In genomic region chr3:101945980-101946379, GRCh38 we compare ENCODE assay signal across 19 cellular contexts.
"Had no signal": no experiment of that assay in that cellular context is flagged by ENCODE, and none has a peak within 500 bp of the region (broad histone marks: within the 10 kb centered on the region; RNA-seq: fewer than 3 reads in every experiment).

No MANE protein-coding gene starts in this region.

- H3K27me3 ChIP-seq: adrenal gland, body of pancreas, gastrocnemius medialis, thyroid gland, uterus had no signal

- H3K27ac Mint-ChIP-seq: T-helper 1 cell treated with Interleukin-12 subunit alpha and Interleukin-12 subunit beta and Interleukin-4 antibody, amounts not matched to agents 30 μg/mL and 1 μg/mL, for 36 hours had no signal

- H3K36me3 ChIP-seq: adrenal gland, gastrocnemius medialis, left ventricle myocardium inferior, thyroid gland, uterus had no signal

- H3K4me1 ChIP-seq: adrenal gland, body of pancreas, gastrocnemius medialis, parathyroid adenoma, uterus had no signal

- H3K9me3 ChIP-seq: adrenal gland, body of pancreas, gastrocnemius medialis, left ventricle myocardium inferior, thyroid gland, uterus had no signal

- H3K9ac ChIP-seq: parathyroid adenoma had no signal

- H2AFZ ChIP-seq: parathyroid adenoma had no signal

- ATAC-seq: body of pancreas, gastrocnemius medialis had no signal

- H3K4me3 Mint-ChIP-seq: central memory CD8-positive, alpha-beta T cell; neural crest cell; T-helper 1 cell treated with Interleukin-12 subunit alpha and Interleukin-12 subunit beta and Interleukin-4 antibody, amounts not matched to agents 30 μg/mL and 1 μg/mL, for 36 hours had no signal

- H3K27ac ChIP-seq: adrenal gland, body of pancreas, epithelial cell of prostate, gastrocnemius medialis, left ventricle myocardium inferior, parathyroid adenoma, thyroid gland, uterus had no signal

- H3K9me3 Mint-ChIP-seq: central memory CD8-positive, alpha-beta T cell had no signal

- H3K4me1 Mint-ChIP-seq: central memory CD8-positive, alpha-beta T cell; neural crest cell had no signal

- H3K4me3 ChIP-seq: adrenal gland, body of pancreas, gastrocnemius medialis, left ventricle myocardium inferior, thyroid gland, uterus had no signal

- DNase-seq: activated CD4-positive, alpha-beta T cell treated with anti-CD3 and anti-CD28 coated beads, Interleukin-2, amount 50 U/mL, for 1 hour; activated T-cell treated with anti-CD3 and anti-CD28 coated beads, Interleukin-2, amount 50 U/mL, for 1 hour; adrenal gland; body of pancreas; cortex of kidney; effector memory CD4-positive, alpha-beta T cell; gastrocnemius medialis; kidney; left ventricle myocardium inferior; mesendoderm; stimulated activated CD4-positive, alpha-beta T cell treated with anti-CD3 and anti-CD28 coated beads, Interleukin-4, amount 100 ng/mL, for 1 hour; stimulated activated CD8-positive, alpha-beta memory T cell treated with anti-CD3 and anti-CD28 coated beads, Interleukin-4, amount 100 ng/mL, for 48 hours; thyroid gland; uterus had no signal

- H3K27me3 Mint-ChIP-seq: central memory CD8-positive, alpha-beta T cell had no signal
